Comparison of ENCODE assay signal across 8 cellular contexts in the genomic region with DNA sequence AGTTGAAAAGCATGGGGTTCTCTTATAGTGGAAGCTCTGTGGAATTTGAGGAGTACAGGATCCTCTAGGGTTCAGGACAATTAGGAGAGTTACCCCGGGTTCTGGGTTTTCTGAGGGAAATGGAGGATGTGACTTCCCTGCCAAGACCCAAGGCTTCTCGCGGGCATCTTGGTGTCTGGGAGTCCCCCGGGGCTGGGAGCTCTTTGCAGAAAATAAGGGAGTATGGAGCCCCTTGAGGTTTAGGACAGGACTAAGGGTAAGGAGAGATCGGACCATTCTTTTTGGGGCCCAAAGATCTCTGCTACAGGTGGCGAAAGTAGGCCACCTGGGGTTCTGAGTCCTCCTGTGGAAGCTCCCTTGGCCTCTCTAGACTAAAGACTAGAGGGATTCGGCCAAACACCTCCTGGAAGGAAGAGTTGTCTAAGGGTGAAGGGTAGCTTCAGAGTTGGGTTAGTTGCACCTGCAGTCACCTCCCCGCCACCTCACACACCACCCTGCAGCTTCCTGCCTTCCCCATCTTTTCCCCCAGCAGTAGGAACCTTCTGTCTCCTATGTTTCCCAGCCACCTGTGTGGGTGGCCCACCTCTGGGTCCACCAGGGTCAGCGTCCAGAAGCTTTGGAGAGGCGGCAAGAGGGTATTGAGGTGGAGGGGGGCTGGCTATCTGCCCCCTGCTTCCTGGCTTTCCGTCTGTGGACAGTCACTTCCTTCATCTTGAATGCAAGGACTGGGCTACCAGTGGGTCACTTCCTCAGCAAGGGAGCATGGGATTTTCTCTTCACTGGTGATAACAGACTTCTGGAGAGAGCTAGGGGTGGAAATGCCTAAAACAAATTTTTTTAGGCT. TPM values are rescaled to one million over a fixed set of nuclear protein-coding genes. Genes with fewer than 3 reads are reported as not detected.
DNase-seq lines count a peak whose midpoint lies in the region; ATAC-seq, FAIRE-seq and TF ChIP-seq lines count a peak whose summit lies in the region.

No MANE protein-coding gene starts in this region.

- no peak for TF ChIP-seq CTCF in foreskin fibroblast (IDR thresholded peaks at IDR 0.05; ENCODE audit: low read depth, low read length)

- no peak for ATAC-seq in T-helper 17 cell
- no peak for ATAC-seq in GM21390 (IDR thresholded peaks at IDR 0.05; ENCODE audit: unreplicated experiment)
- ATAC-seq in GM21529 (IDR thresholded peaks at IDR 0.05; ENCODE audit: unreplicated experiment): no peak

- peaks cover 51% of the 10 kb centered on the region for H3K4me1 Mint-ChIP-seq in T-helper 17 cell

- peak overlapping the region; percentile 88 to 93 (median 91) for H3K9ac ChIP-seq in skeletal muscle tissue (ENCODE audit: low read depth in 1 of 3, low read length in 3 of 3)

- peak overlapping the region; percentile 79 for H3K27ac ChIP-seq in skeletal muscle tissue (ENCODE audit: low read depth, low read length)

- no peaks in the 10 kb centered on the region for H3K36me3 Mint-ChIP-seq in T-helper 17 cell (ENCODE audit: low read depth)

- H3K27me3 Mint-ChIP-seq in T-helper 17 cell: no peaks in the 10 kb centered on the region

- H3K36me3 ChIP-seq in H7 (replicated peaks; ENCODE audit: control insufficient read depth, insufficient read depth, low read length) (no peaks in the 10 kb centered on the region), skeletal muscle tissue (ENCODE audit: control insufficient read depth in 3 of 3, insufficient read depth in 3 of 3, low read length in 3 of 3) (no peaks in the 10 kb centered on the region)

- H3K4me1 ChIP-seq in skeletal muscle tissue (ENCODE audit: control insufficient read depth in 3 of 3, insufficient read depth in 3 of 3, low read length in 3 of 3): peaks cover 20 to 33% (median 24%) of the 10 kb centered on the region in 3 donors

- no peak for FAIRE-seq in GM12892 (lab: Jason Lieb, UNC)

- H3K4me3 ChIP-seq in H7 (ENCODE audit: insufficient read depth, low read depth, low read length) (peak overlapping the region; percentile 94), foreskin fibroblast (ENCODE audit: low read depth in 1 of 2, low read length in 2 of 2) (peak overlapping the region; percentile 87 to 88), skeletal muscle tissue (ENCODE audit: low read length in 3 of 3) (peak overlapping the region; percentile 86 to 98 (median 97))

- H3K27me3 ChIP-seq in H7 (ENCODE audit: control insufficient read depth, insufficient read depth, low read length) (no peaks in the 10 kb centered on the region), skeletal muscle tissue (ENCODE audit: control insufficient read depth in 3 of 3, insufficient read depth in 3 of 3, low read length in 3 of 3) (no peaks in the 10 kb centered on the region)

- peak overlapping the region; percentile 88 for H3K27ac Mint-ChIP-seq in T-helper 17 cell

- peak overlapping the region; percentile 91 for H3K4me3 Mint-ChIP-seq in T-helper 17 cell

- no peak for TF ChIP-seq POLR2A in GM12892 (IDR thresholded peaks at IDR 0.05; ENCODE audit: low read depth, low read length)

- peak; percentile 42 for DNase-seq in H7
- DNase-seq in T-helper 17 cell: no peak
- no peak for DNase-seq in foreskin fibroblast
- DNase-seq in DMS 273 (lab: John Stamatoyannopoulos, UW; ENCODE audit: unreplicated experiment): no peak
- no peak for DNase-seq in GM12892 (ENCODE audit: insufficient read length)

- no peaks in the 10 kb centered on the region for H3K9me3 ChIP-seq in T-helper 17 cell (ENCODE audit: control insufficient read depth, low read length, poor library complexity, severe bottlenecking)
- H3K9me3 ChIP-seq in skeletal muscle tissue (ENCODE audit: control insufficient read depth in 3 of 3, low read length in 3 of 3): no peaks in the 10 kb centered on the region

RNA-seq across cellular contexts. Expression of a gene that starts 0.9 kb away (rescaled TPM):
- 22.4 and 24.2 TPM in 2 replicates for total RNA-seq in H7 (2014; rRNA removed; shearing (Covaris generic))
- total RNA-seq in T-helper 17 cell (10 to 100 TPM; 20.7 to 25.3 TPM), skeletal muscle tissue (15.7 TPM)
- polyA plus RNA-seq in GM12892 (2012; ENCODE audit: missing spikeins): 17.6 TPM

RNA-seq across cellular contexts. Expression of a gene that starts 53.0 kb away (rescaled TPM):
- total RNA-seq in H7 (2014; rRNA removed; shearing (Covaris generic)): 23.1 and 24.2 TPM in 2 replicates
- 10 to 100 TPM; 10.5 to 11.2 TPM for total RNA-seq in T-helper 17 cell
- 17.2 TPM for total RNA-seq in skeletal muscle tissue
- 19.1 TPM for polyA plus RNA-seq in GM12892 (2012; ENCODE audit: missing spikeins)
